ENCODE assay signal across 13 cellular contexts in the genomic region with DNA sequence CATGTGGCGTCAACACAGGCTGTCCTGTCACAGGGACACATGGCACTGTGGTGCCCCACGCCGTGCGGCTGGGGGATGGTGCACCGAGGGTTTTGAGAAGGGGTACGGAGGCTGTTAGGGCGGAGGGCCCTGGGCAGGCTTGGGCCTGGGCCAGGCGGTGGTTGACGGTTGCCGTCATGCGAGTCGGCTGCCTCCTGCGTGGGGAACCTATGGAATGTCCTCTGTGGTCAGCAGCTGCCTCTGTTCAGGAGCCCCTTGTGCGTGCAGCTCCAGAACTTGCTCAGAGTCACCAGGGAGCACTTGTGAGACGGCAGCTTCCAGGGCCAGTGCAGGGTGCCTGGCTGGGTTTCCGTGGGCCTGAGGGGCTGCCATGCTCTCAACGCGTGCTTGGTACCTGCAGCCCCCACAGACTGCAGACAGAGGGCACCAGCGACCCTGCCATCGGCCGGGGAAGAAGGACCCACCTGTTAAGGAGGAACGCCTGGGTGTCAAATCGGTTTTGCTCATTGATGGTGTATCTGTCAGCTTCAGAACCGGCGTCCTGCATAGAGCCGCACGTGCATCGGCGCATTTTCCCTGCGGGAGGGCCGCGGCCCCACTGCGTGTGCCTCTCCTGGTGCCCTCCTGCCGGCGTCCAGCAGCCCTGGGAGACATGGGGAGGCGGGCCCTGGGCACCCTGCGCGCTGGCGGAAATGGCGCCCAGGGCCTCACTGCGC. TPM values are rescaled to one million over a fixed set of nuclear protein-coding genes. Genes with fewer than 3 reads are reported as not detected.
DNase-seq lines count a peak whose midpoint lies in the region; ATAC-seq and TF ChIP-seq lines count a peak whose summit lies in the region.
"Had no signal": no experiment of that assay in that cellular context is flagged by ENCODE, and none has a peak within 500 bp of the region (broad histone marks: within the 10 kb centered on the region; RNA-seq: fewer than 3 reads in every experiment).

No MANE protein-coding gene starts in this region.

- H3K36me3 Mint-ChIP-seq in chondrocyte (ENCODE audit: low read depth), result peaks cover 12% of the 10 kb centered on the region

- no peaks in the 10 kb centered on the region for H3K9me3 Mint-ChIP-seq in chondrocyte (ENCODE audit: low read depth)

- peaks cover 0 to 10% (median 0%) of the 10 kb centered on the region in 11 donors for H3K9me3 ChIP-seq in heart right ventricle
- H3K9me3 ChIP-seq in Karpas-422 (ENCODE audit: low read length), result no peaks in the 10 kb centered on the region; the same call in 1 of the 2 replicates
- H3K9me3 ChIP-seq: tibial artery had no signal

- no peaks in the 10 kb centered on the region for H3K79me2 ChIP-seq in Karpas-422 (ENCODE audit: low read length)

- H3K4me1 Mint-ChIP-seq in chondrocyte (ENCODE audit: low read depth), result no peaks in the 10 kb centered on the region

- H4K20me1 ChIP-seq in Karpas-422 (ENCODE audit: insufficient read depth, low read depth, low read length), result no peaks in the 10 kb centered on the region

- WGBS in heart right ventricle, 2 donors, result 95 to 96% methylated on average over 41 of the region's 41 CpGs

- ATAC-seq in heart right ventricle (no peak), Right ventricle myocardium superior (ENCODE audit: poor library complexity) (no peak), GM18867 (IDR thresholded peaks at IDR 0.05; ENCODE audit: unreplicated experiment) (no peak), GM21717 (IDR thresholded peaks at IDR 0.05; ENCODE audit: unreplicated experiment) (no peak), HG02763 (IDR thresholded peaks at IDR 0.05; ENCODE audit: unreplicated experiment) (no peak)

- no peak overlapping the region for H3K4me2 ChIP-seq in Karpas-422 (ENCODE audit: low read depth, low read length, poor library complexity, severe bottlenecking)

- peaks cover 0 to 72% (median 23%) of the 10 kb centered on the region in 9 donors for H3K36me3 ChIP-seq in heart right ventricle
- peaks cover 28% of the 10 kb centered on the region for H3K36me3 ChIP-seq in Karpas-422 (ENCODE audit: insufficient read depth, low read length)

- H3K27me3 ChIP-seq in heart right ventricle (no peaks in the 10 kb centered on the region), Karpas-422 (ENCODE audit: low read length) (no peaks in the 10 kb centered on the region)
- H3K27me3 ChIP-seq: tibial artery had no signal

- H3K27ac Mint-ChIP-seq in chondrocyte (ENCODE audit: unreplicated experiment), result peak overlapping the region; percentile 27

- TF ChIP-seq CTCF in heart right ventricle (IDR thresholded peaks at IDR 0.05) (peak in 7 of 9 donors; percentile 20 to 53 (median 38)), chondrocyte (IDR thresholded peaks at IDR 0.05) (peak; percentile 59), retinal pigment epithelial cell (conservative IDR thresholded peaks at IDR 0.05; ENCODE audit: low read depth, low read length) (peak; percentile 28)

- no peak overlapping the region for H3K9ac ChIP-seq in Karpas-422 (ENCODE audit: low read length)

- H3K4me3 ChIP-seq in heart right ventricle (no peak overlapping the region), Karpas-422 (ENCODE audit: low read length) (no peak overlapping the region), retinal pigment epithelial cell (ENCODE audit: low read length) (no peak overlapping the region)
- H3K4me3 ChIP-seq: tibial artery had no signal

- peaks cover 0 to 12% (median 0%) of the 10 kb centered on the region in 9 donors for H3K4me1 ChIP-seq in heart right ventricle
- H3K4me1 ChIP-seq in Karpas-422 (ENCODE audit: low read length), result no peaks in the 10 kb centered on the region
- H3K4me1 ChIP-seq: tibial artery had no signal

- no peak overlapping the region for H3K4me3 Mint-ChIP-seq in chondrocyte (ENCODE audit: unreplicated experiment)
- H3K4me3 Mint-ChIP-seq: naive B cell had no signal

- no peaks in the 10 kb centered on the region for H3K9me2 ChIP-seq in Karpas-422 (replicated peaks; ENCODE audit: insufficient read depth, low read length)

- H3K27ac ChIP-seq in heart right ventricle (no peak overlapping the region), Karpas-422 (ENCODE audit: low read length) (no peak overlapping the region)
- H3K27ac ChIP-seq: tibial artery had no signal

- H3K27me3 Mint-ChIP-seq in chondrocyte (ENCODE audit: low read depth), result no peaks in the 10 kb centered on the region
- H3K27me3 Mint-ChIP-seq: naive B cell had no signal

- DNase-seq in heart right ventricle, result no peak
- DNase-seq in Right ventricle myocardium superior, result no peak
- DNase-seq in Karpas-422, result peak; percentile 56
- no peak for DNase-seq in chondrocyte (ENCODE audit: low spot score)
- no peak for DNase-seq in retinal pigment epithelial cell (ENCODE audit: low read depth)
- DNase-seq: cortex of kidney, naive B cell, NCI-H2227 treated with DMSO at 0.1 percent for 48 hours, tibial artery had no signal

- intact Hi-C loops in heart right ventricle (cut with DNase I), result loop anchor here in 1 of 10 donors (10.0 kb wide), 1 partner anchor 150 kb away; no protein-coding TSS in a partner anchor
- intact Hi-C loops in Right ventricle myocardium superior (cut with DNase I), result no loop called here

- H2AFZ ChIP-seq in Karpas-422 (ENCODE audit: low read length), result no peak overlapping the region

RNA-seq across cellular contexts. Expression of a gene that starts 10.0 kb away (rescaled TPM):
- total RNA-seq in heart right ventricle (10 to 100 TPM; 15.1 to 22.8 (median 19.1) TPM), Right ventricle myocardium superior (19.0 TPM), chondrocyte (14.5 to 26.3 TPM (median 16.6 TPM) in 3 replicates)
- polyA plus RNA-seq in heart right ventricle, result 10 to 100 TPM in 1 of 2 donors, 1 to 10 TPM in 1; 7.6 to 24.7 TPM
- total RNA-seq in Karpas-422 (2014; rRNA removed; shearing (Covaris generic); ENCODE audit: low replicate concordance), result 21.2 and 35.9 TPM in 2 replicates

RNA-seq across cellular contexts. Expression of a gene that starts 22.6 kb away (rescaled TPM):
- total RNA-seq in heart right ventricle (10 to 100 TPM; 10.4 to 24.6 (median 17.4) TPM), Right ventricle myocardium superior (18.0 TPM), chondrocyte (13.8 to 25.2 TPM (median 16.3 TPM) in 3 replicates)
- 10 to 100 TPM; 19.0 to 49.9 TPM for polyA plus RNA-seq in heart right ventricle
- total RNA-seq in Karpas-422 (2014; rRNA removed; shearing (Covaris generic); ENCODE audit: low replicate concordance), result 34.4 and 46.8 TPM in 2 replicates

RNA-seq across cellular contexts. Expression of a gene that starts 37.8 kb away (rescaled TPM):
- total RNA-seq in heart right ventricle (10 to 100 TPM in 3 of 10 donors, 1 to 10 TPM in 7; 6.4 to 12.4 (median 9.3) TPM), Right ventricle myocardium superior (9.4 TPM), chondrocyte (22.7 to 32.7 TPM (median 23.1 TPM) in 3 replicates)
- polyA plus RNA-seq in heart right ventricle, result 10 to 100 TPM in 1 of 2 donors, 1 to 10 TPM in 1; 9.2 to 18.5 TPM
- total RNA-seq in Karpas-422 (2014; rRNA removed; shearing (Covaris generic); ENCODE audit: low replicate concordance), result 29.1 and 32.0 TPM in 2 replicates

RNA-seq across cellular contexts. Expression of a gene that starts 52.2 kb away (rescaled TPM):
- under 1 TPM in 3 of 10 donors, not detected in 7; 0.19 to 0.28 (median 0.23) TPM for total RNA-seq in heart right ventricle
- polyA plus RNA-seq in heart right ventricle, result not detected
- not detected for total RNA-seq in Right ventricle myocardium superior
- not detected in 2 replicates for total RNA-seq in Karpas-422 (2014; rRNA removed; shearing (Covaris generic); ENCODE audit: low replicate concordance)
- total RNA-seq in chondrocyte, result 0.52 to 1.3 TPM in 2 of 3 replicates, not detected in the other
- total RNA-seq: HT-29 had no signal
